In genomic region chr7:106562711-106563366, GRCh38 we compare ENCODE assay signal across 1 cellular context.
TF ChIP-seq lines count a peak whose summit lies in the region.

No MANE protein-coding gene starts in this region.

TF ChIP-seq in K562, 482 proteins besides CTCF, POLR2A, EP300 and RAD21 (continued from another document and continues in another):
- TF ChIP-seq ARID4B (CRISPR knock-in tag; IDR thresholded peaks at IDR 0.05) (no peak), ZNF57 (CRISPR knock-in tag; IDR thresholded peaks at IDR 0.05) (no peak), ZNF707 (CRISPR knock-in tag; conservative IDR thresholded peaks at IDR 0.05) (no peak), XRCC3 (IDR thresholded peaks at IDR 0.05) (no peak), TEAD1 (CRISPR knock-in tag; IDR thresholded peaks at IDR 0.05) (0 out of 4 replicates have a peak, but pooled peaks of 1 of the 2 experiments have one; percentile 10), GATAD2B (IDR thresholded peaks at IDR 0.05; ENCODE audit: borderline replicate concordance) (no peak; the same call in 1 of the 2 replicates), SMARCA4 (IDR thresholded peaks at IDR 0.05) (peak; percentile 90), NELFE (IDR thresholded peaks at IDR 0.05; ENCODE audit: insufficient read depth, insufficient read length) (no peak), LEF1 (IDR thresholded peaks at IDR 0.05) (peak; percentile 71; the same call in 1 of the 2 replicates), NEUROD1 (IDR thresholded peaks at IDR 0.05; ENCODE audit: borderline replicate concordance, low read depth, low read length, partially characterized antibody) (no peak), POLR2B (IDR thresholded peaks at IDR 0.05; ENCODE audit: low read depth, partially characterized antibody) (no peak), ILF3 (IDR thresholded peaks at IDR 0.05; ENCODE audit: borderline replicate concordance) (no peak), TEAD4 (IDR thresholded peaks at IDR 0.05; ENCODE audit: low read length) (peak; percentile 74), TEAD4 (CRISPR knock-in tag; IDR thresholded peaks at IDR 0.05; ENCODE audit: borderline replicate concordance) (no peak), CTBP1 (IDR thresholded peaks at IDR 0.05; ENCODE audit: borderline replicate concordance) (peak; percentile 72; the same call in 1 of the 2 replicates), EP400 (IDR thresholded peaks at IDR 0.05) (peak; percentile 29; the same call in 1 of the 2 replicates), E2F8 (IDR thresholded peaks at IDR 0.05; ENCODE audit: low read depth, partially characterized antibody) (peak; percentile 60), ZNF175 (CRISPR knock-in tag; IDR thresholded peaks at IDR 0.05; ENCODE audit: low read depth) (peak; percentile 63; the same call in 1 of the 2 replicates), ZNF140 (CRISPR knock-in tag; IDR thresholded peaks at IDR 0.05) (no peak), ZBTB40 (IDR thresholded peaks at IDR 0.05) (peak; percentile 26; the same call in 1 of the 2 replicates), ZBTB40 (CRISPR knock-in tag; IDR thresholded peaks at IDR 0.05) (no peak), MAFF (IDR thresholded peaks at IDR 0.05; ENCODE audit: low read length) (no peak), FOXM1 (IDR thresholded peaks at IDR 0.05; ENCODE audit: low read depth) (peak; percentile 44), FOXM1 (CRISPR knock-in tag; IDR thresholded peaks at IDR 0.05; ENCODE audit: low read depth) (no peak), ZNF512 (tag; IDR thresholded peaks at IDR 0.05) (peak; percentile 86), FOXA3 (CRISPR knock-in tag; conservative IDR thresholded peaks at IDR 0.05 in 1 of 2, IDR thresholded peaks at IDR 0.05 in 1 of 2) (no peak), KDM1A (IDR thresholded peaks at IDR 0.05) (peak; percentile 55 to 84; a peak in 3 of 4 replicates), CEBPB (tag; IDR thresholded peaks at IDR 0.05) (no peak), SMC3 (conservative IDR thresholded peaks at IDR 0.05; ENCODE audit: insufficient read depth, low read depth, low read length) (no peak), ZNF133 (CRISPR knock-in tag; IDR thresholded peaks at IDR 0.05) (0 out of 2 replicates have a peak, but pooled peaks have one; percentile 35), ZNF766 (CRISPR knock-in tag; conservative IDR thresholded peaks at IDR 0.05) (peak; percentile 86), MED1 (CRISPR knock-in tag; IDR thresholded peaks at IDR 0.05; ENCODE audit: borderline replicate concordance) (no peak), ARNT (IDR thresholded peaks at IDR 0.05) (0 out of 4 replicates have a peak, but pooled peaks of 1 of the 2 experiments have one; percentile 48), NFE2 (IDR thresholded peaks at IDR 0.05; ENCODE audit: low read depth) (peak; percentile 43; the same call in 1 of the 2 replicates), SFPQ (IDR thresholded peaks at IDR 0.05; ENCODE audit: low read depth, low read length) (no peak), LCOR (CRISPR knock-in tag; IDR thresholded peaks at IDR 0.05) (no peak), NCOR1 (IDR thresholded peaks at IDR 0.05) (peak; percentile 54), STAT5B (CRISPR knock-in tag; IDR thresholded peaks at IDR 0.05) (no peak), ATF3 (IDR thresholded peaks at IDR 0.05) (peak; percentile 70; the same call in 1 of the 2 replicates), ATF3 (CRISPR knock-in tag; conservative IDR thresholded peaks at IDR 0.05) (no peak), MAZ (CRISPR knock-in tag; conservative IDR thresholded peaks at IDR 0.05 in 1 of 2, IDR thresholded peaks at IDR 0.05 in 1 of 2) (no peak; a peak in 1 of 4 replicates), PKNOX1 (IDR thresholded peaks at IDR 0.05) (peak; percentile 44)
